ENCODE assay signal across 8 cellular contexts in genomic region chr7:102279537-102280400, GRCh38.
DNase-seq lines count a peak whose midpoint lies in the region; ATAC-seq, FAIRE-seq and TF ChIP-seq lines count a peak whose summit lies in the region.

No MANE protein-coding gene starts in this region.

- no peaks in the 10 kb centered on the region for H3K9me3 ChIP-seq in Loucy (ENCODE audit: insufficient read depth, low read depth, low read length)

- no peaks in the 10 kb centered on the region for H3F3A ChIP-seq in Loucy (ENCODE audit: low read depth)

- no peaks in the 10 kb centered on the region for H3K4me1 ChIP-seq in Loucy (ENCODE audit: insufficient read depth, low read length, poor library complexity, severe bottlenecking)

- peak; percentile 77 for ATAC-seq in GM21390 (IDR thresholded peaks at IDR 0.05; ENCODE audit: unreplicated experiment)

- TF ChIP-seq CTCF in D721Med (IDR thresholded peaks at IDR 0.05; ENCODE audit: insufficient read depth, missing control alignments) (peak; percentile 78), Loucy (conservative IDR thresholded peaks at IDR 0.05; ENCODE audit: low read length) (peak; percentile 82)

- H3K36me3 ChIP-seq in Loucy (ENCODE audit: insufficient read depth, low read length) = no peaks in the 10 kb centered on the region

- no peak for FAIRE-seq in D721Med (lab: Jason Lieb, UNC)

- H3K9me2 ChIP-seq in Loucy (replicated peaks; ENCODE audit: low read depth, low read length) = no peaks in the 10 kb centered on the region

- no peak overlapping the region for H3K9ac ChIP-seq in Loucy (ENCODE audit: low read depth, low read length, poor library complexity, severe bottlenecking)

- H4K20me1 ChIP-seq in Loucy (ENCODE audit: insufficient read depth, low read length, poor library complexity, severe bottlenecking) = no peaks in the 10 kb centered on the region

- H2AFZ ChIP-seq in Loucy (ENCODE audit: low read length) = no peak overlapping the region

- no peaks in the 10 kb centered on the region for H3K79me2 ChIP-seq in Loucy (ENCODE audit: insufficient read depth, low read length)

- H3K27me3 ChIP-seq in Loucy (ENCODE audit: insufficient read depth, low read length, poor library complexity, severe bottlenecking) = no peaks in the 10 kb centered on the region

- DNase-seq in D721Med (ENCODE audit: insufficient read length, low spot score) = peak; percentile 90
- DNase-seq in T follicular helper cell (ENCODE audit: low read depth) = peak; percentile 58
- DNase-seq in astrocyte of the hippocampus (ENCODE audit: low read depth, low spot score) = peak; percentile 81
- peak; percentile 91 for DNase-seq in iPS-NIHi11 (ENCODE audit: low spot score)
- peak; percentile 48 for DNase-seq in stimulated activated CD4-positive, alpha-beta T cell treated with anti-CD3 and anti-CD28 coated beads, Interleukin-2, amount 100 ng/mL, for 4 hours (ENCODE audit: low read depth)
- DNase-seq in OCI-M2 (lab: John Stamatoyannopoulos, UW; ENCODE audit: unreplicated experiment) = no peak

- H3K4me2 ChIP-seq in Loucy (ENCODE audit: low read depth, low read length, poor library complexity, severe bottlenecking) = no peak overlapping the region

- H3K4me3 ChIP-seq in Loucy (ENCODE audit: low read length, poor library complexity, severe bottlenecking) = no peak overlapping the region
